8 cellular contexts compared by ENCODE assay signal in genomic region chr11:19979519-19979845, GRCh38.
DNase-seq lines count a peak whose midpoint lies in the region; ATAC-seq and TF ChIP-seq lines count a peak whose summit lies in the region.

No MANE protein-coding gene starts in this region.

- no peak overlapping the region for H3K4me3 ChIP-seq in hepatocyte

- peaks cover 9% of the 10 kb centered on the region for H3K79me2 ChIP-seq in hepatocyte

- ATAC-seq in HG03159 (IDR thresholded peaks at IDR 0.05; ENCODE audit: unreplicated experiment) (peak; percentile 56), left ventricle myocardium superior (no peak)

- no peaks in the 10 kb centered on the region for H3K27me3 ChIP-seq in hepatocyte

- H4K20me1 ChIP-seq in hepatocyte (ENCODE audit: insufficient read depth, poor library complexity, severe bottlenecking): no peaks in the 10 kb centered on the region

- no peaks in the 10 kb centered on the region for H3K36me3 ChIP-seq in hepatocyte (replicated peaks; ENCODE audit: insufficient read depth, low read depth)

- whole genome bisulfite sequencing in hepatocyte (ENCODE audit: low lambda C conversion rate, missing lambda C conversion rate): 96% methylated on average over 5 of the region's 5 CpGs

- no peak overlapping the region for H2AFZ ChIP-seq in hepatocyte

- intact Hi-C loops in left ventricle myocardium superior (cut with micrococcal nuclease): no loop called here

- H3K9me2 ChIP-seq in hepatocyte (replicated peaks; ENCODE audit: insufficient read depth): no peaks in the 10 kb centered on the region

- DNase-seq in GM10248 (ENCODE audit: extremely low spot score) (peak; percentile 35), GM20000 (ENCODE audit: low spot score) (peak; percentile 20), hepatocyte (ENCODE audit: low spot score) (no peak), HUDEP-2 (lab: John Stamatoyannopoulos, UW; ENCODE audit: unreplicated experiment in 76 of 76) (no peak), NCI-H510A treated with DMSO at 0.1 percent for 48 hours (lab: John Stamatoyannopoulos, UW) (no peak), GM03348 (ENCODE audit: low spot score) (no peak), left ventricle myocardium superior (no peak)

- CTCF ChIA-PET in GM10248 (lab: Yijun Ruan, JAX): interaction anchor here (2.3 kb wide), 1 partner anchor 13 kb away, joined by 6 read pairs; no protein-coding TSS in a partner anchor

- peak overlapping the region; percentile 95 for H3K27ac ChIP-seq in hepatocyte

- peaks cover 61% of the 10 kb centered on the region for H3K4me1 ChIP-seq in hepatocyte (ENCODE audit: insufficient read depth)

- TF ChIP-seq CTCF in GM10248 (IDR thresholded peaks at IDR 0.05; ENCODE audit: control extremely low read depth, extremely low read depth, low read depth, missing control alignments) (no peak), GM20000 (IDR thresholded peaks at IDR 0.05; ENCODE audit: extremely low read depth, missing control alignments) (no peak), hepatocyte (IDR thresholded peaks at IDR 0.05; ENCODE audit: poor library complexity) (no peak)

- POLR2A ChIA-PET in GM10248 (lab: Yijun Ruan, JAX): interaction anchor here (0.6 kb wide), 1 partner anchor 15 kb away, joined by 4 read pairs; no protein-coding TSS in a partner anchor

- peak overlapping the region; percentile 36 for H3K4me2 ChIP-seq in hepatocyte

- H3K9me3 ChIP-seq in hepatocyte (ENCODE audit: low read depth): no peaks in the 10 kb centered on the region

Comparison
In these comparisons a context has a peak if more than half of its experiments do, and no peak if none do; other contexts are left out.
1. DNase-seq: peak in GM10248 (single experiment) and GM20000 (single experiment); none in hepatocyte (single experiment), HUDEP-2 (0 of 76), NCI-H510A treated with DMSO at 0.1 percent for 48 hours (single experiment), GM03348 (single experiment) and left ventricle myocardium superior (single experiment).